1 cellular context compared by ENCODE assay signal in the genomic region with DNA sequence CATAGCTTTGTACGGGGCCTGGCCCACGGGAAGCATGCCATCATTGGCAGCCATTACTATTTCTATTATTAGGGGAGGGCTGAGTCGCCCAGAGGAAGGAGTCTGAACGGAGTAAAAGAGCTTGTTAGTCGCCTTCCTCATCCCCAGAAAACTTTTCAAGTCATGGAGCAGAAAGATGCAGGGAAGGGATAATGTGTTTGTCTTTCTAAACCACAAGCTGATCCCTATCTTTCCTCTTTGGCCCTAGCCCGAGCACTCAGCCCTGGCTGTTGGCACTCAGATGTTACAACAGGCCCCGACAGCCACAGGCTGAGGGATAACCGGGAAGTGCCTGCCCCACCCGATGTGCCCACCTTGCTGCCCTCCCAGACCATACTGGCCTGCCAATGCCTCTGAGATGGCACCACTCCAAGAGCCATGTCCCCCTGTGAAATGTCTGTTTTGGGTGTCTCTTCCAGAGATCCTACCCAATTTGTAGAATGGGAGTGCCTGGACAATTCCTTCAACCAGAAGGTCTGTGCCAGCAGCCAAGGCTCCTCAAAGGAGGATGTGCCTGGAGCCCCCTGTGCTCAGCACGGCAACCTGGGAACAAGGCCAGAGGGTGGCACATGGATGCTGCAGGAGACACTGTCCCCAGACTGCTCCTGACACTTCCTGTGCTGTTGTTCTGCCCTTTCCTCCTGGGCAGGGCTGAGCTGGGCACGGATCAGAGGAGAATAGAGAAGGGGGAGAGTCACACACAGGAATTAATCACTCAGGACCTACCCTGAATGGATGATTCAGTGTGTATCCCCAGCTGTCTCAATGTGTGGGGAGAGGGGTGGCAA.
TF ChIP-seq lines count a peak whose summit lies in the region.

No MANE protein-coding gene starts in this region.

TF ChIP-seq in endothelial cell of umbilical vein, 7 proteins besides CTCF, POLR2A, EP300 and RAD21:
- TF ChIP-seq POLR2AphosphoS5 (IDR thresholded peaks at IDR 0.05; ENCODE audit: insufficient read depth, low read depth, low read length) (no peak), GATA2 (IDR thresholded peaks at IDR 0.05; ENCODE audit: insufficient read depth, insufficient read length, low read depth, low read length) (peak; percentile 86)
